In genomic region chr1:91707114-91707889, GRCh38 we compare ENCODE assay signal across 28 cellular contexts.
A peak's percentile ranks its signal among the peaks of the same experiment; 100 is the strongest.
DNase-seq lines count a peak whose midpoint lies in the region; ATAC-seq, FAIRE-seq and TF ChIP-seq lines count a peak whose summit lies in the region.
"Had no signal": no experiment of that assay in that cellular context is flagged by ENCODE, and none has a peak within 500 bp of the region (broad histone marks: within the 10 kb centered on the region; RNA-seq: fewer than 3 reads in every experiment).

No MANE protein-coding gene starts in this region.

- H3K27ac ChIP-seq in CD8-positive, alpha-beta memory T cell (ENCODE audit: low read depth, low read length): peak overlapping the region; percentile 62
- H3K27ac ChIP-seq in H1 (ENCODE audit: low read depth, low read length) (no peak overlapping the region), right atrium auricular region (peak overlapping the region; percentile 68 to 91)
- H3K27ac ChIP-seq: brain microvascular endothelial cell, SK-N-MC had no signal

- no peak overlapping the region for H3K4me2 ChIP-seq in H1 (ENCODE audit: insufficient read depth in 1 of 2, low read depth in 2 of 2, low read length in 2 of 2)
- H3K4me2 ChIP-seq: GM23338 had no signal

- H3K4ac ChIP-seq in H1 (replicated peaks; ENCODE audit: insufficient read length, low read depth, low read length): no peak overlapping the region

- no peaks in the 10 kb centered on the region for H3K4me1 ChIP-seq in CD8-positive, alpha-beta memory T cell (ENCODE audit: insufficient read depth, low read length)
- H3K4me1 ChIP-seq in H1 (replicated peaks in 1 of 4; ENCODE audit: control insufficient read depth in 3 of 4, insufficient read depth in 4 of 4, low read length in 3 of 4): peaks cover 0 to 7% (median 4%) of the 10 kb centered on the region in 4 experiments; a peak in 5 of 7 replicates
- H3K4me1 ChIP-seq in right atrium auricular region: peaks cover 3 to 42% of the 10 kb centered on the region in 2 donors

- no peak overlapping the region for H3K4me3 Mint-ChIP-seq in CD8-positive, alpha-beta memory T cell
- H3K4me3 Mint-ChIP-seq in progenitor cell of endocrine pancreas (ENCODE audit: low read depth): no peak overlapping the region
- H3K4me3 Mint-ChIP-seq: activated T-cell treated with anti-CD3 and anti-CD28 coated beads, Interleukin-2, amount 50 U/mL, for 24 hours; CD4-positive, alpha-beta T cell; GM23338; HFFc6; mesothelial cell of epicardium; naive thymus-derived CD4-positive, alpha-beta T cell had no signal

- H3K9me3 ChIP-seq in CD8-positive, alpha-beta memory T cell (ENCODE audit: low read length): no peaks in the 10 kb centered on the region
- no peaks in the 10 kb centered on the region for H3K9me3 ChIP-seq in H1 (ENCODE audit: insufficient read depth in 2 of 2, low read depth in 1 of 2, low read length in 1 of 2)
- no peaks in the 10 kb centered on the region for H3K9me3 ChIP-seq in right atrium auricular region
- no peaks in the 10 kb centered on the region for H3K9me3 ChIP-seq in MG63

- ATAC-seq in HG03025 (IDR thresholded peaks at IDR 0.05; ENCODE audit: low FRiP score, unreplicated experiment) (no peak), GM18520 (IDR thresholded peaks at IDR 0.05; ENCODE audit: unreplicated experiment) (no peak)
- ATAC-seq: left lobe of liver; naive thymus-derived CD4-positive, alpha-beta T cell had no signal

- H2BK120ac ChIP-seq in H1 (replicated peaks; ENCODE audit: low read depth, low read length): no peak overlapping the region

- TF ChIP-seq EP300 in H1 (IDR thresholded peaks at IDR 0.05; ENCODE audit: borderline replicate concordance in 1 of 2, low read depth in 2 of 2, low read length in 2 of 2): no peak

- H3K27me3 Mint-ChIP-seq in CD8-positive, alpha-beta memory T cell: no peaks in the 10 kb centered on the region
- H3K27me3 Mint-ChIP-seq in progenitor cell of endocrine pancreas: no peaks in the 10 kb centered on the region
- H3K27me3 Mint-ChIP-seq: activated T-cell treated with anti-CD3 and anti-CD28 coated beads, Interleukin-2, amount 50 U/mL, for 24 hours; CD4-positive, alpha-beta T cell; naive thymus-derived CD4-positive, alpha-beta T cell had no signal

- no peak for TF ChIP-seq POLR2A in H1 (IDR thresholded peaks at IDR 0.05; ENCODE audit: control extremely low read depth in 1 of 2, low read depth in 2 of 2, low read length in 2 of 2)

- H2AFZ ChIP-seq in H1 (ENCODE audit: low read length): no peak overlapping the region
- H2AFZ ChIP-seq: GM23338 had no signal

- H2AK5ac ChIP-seq in H1 (ENCODE audit: low read depth, low read length): no peak overlapping the region

- no peak overlapping the region for H4K8ac ChIP-seq in H1 (ENCODE audit: extremely low read depth, insufficient read depth, low read length)

- no peaks in the 10 kb centered on the region for H4K20me1 ChIP-seq in H1 (replicated peaks in 1 of 2; ENCODE audit: control insufficient read depth in 1 of 2, insufficient read depth in 2 of 2, low read length in 2 of 2)

- CTCF ChIA-PET in CD8-positive, alpha-beta memory T cell (lab: Charles Lee): interaction anchor here (0.6 to 1.9 kb wide), 2 partner anchors 52 to 195 kb away, joined by 3 to 5 read pairs; no protein-coding TSS in a partner anchor
- CTCF ChIA-PET in H1 (lab: Charles Lee; ENCODE audit: partially characterized antibody): interaction anchor here (0.6 kb wide), 1 partner anchor 210 kb away, joined by 3 read pairs; no protein-coding TSS in a partner anchor

- no peak overlapping the region for H2BK5ac ChIP-seq in H1 (ENCODE audit: low read depth, low read length)

- no peaks in the 10 kb centered on the region for H3K79me2 ChIP-seq in H1 (ENCODE audit: control insufficient read depth in 1 of 2, insufficient read depth in 2 of 2, low read length in 2 of 2)

- TF ChIP-seq CTCF in H1 (IDR thresholded peaks at IDR 0.05; ENCODE audit: control extremely low read depth in 1 of 3, insufficient read depth in 1 of 3, low read depth in 1 of 3, low read length in 3 of 3) (no peak), right atrium auricular region (IDR thresholded peaks at IDR 0.05) (no peak), progenitor cell of endocrine pancreas (IDR thresholded peaks at IDR 0.05; ENCODE audit: unreplicated experiment) (no peak)

- H3K4me1 Mint-ChIP-seq in CD8-positive, alpha-beta memory T cell: peaks cover 15 to 36% (median 23%) of the 10 kb centered on the region in 3 donors
- no peaks in the 10 kb centered on the region for H3K4me1 Mint-ChIP-seq in progenitor cell of endocrine pancreas (ENCODE audit: low read depth)

- FAIRE-seq in H1 (lab: Jason Lieb, UNC): no peak
- FAIRE-seq: A204.1 had no signal

- no peak overlapping the region for H2BK12ac ChIP-seq in H1 (ENCODE audit: low read depth, low read length)

- H3K36me3 ChIP-seq in CD8-positive, alpha-beta memory T cell (ENCODE audit: insufficient read depth, low read length): peaks cover 23% of the 10 kb centered on the region
- H3K36me3 ChIP-seq in H1 (ENCODE audit: control insufficient read depth in 2 of 4, insufficient read depth in 4 of 4, low read length in 3 of 4) (no peaks in the 10 kb centered on the region), right atrium auricular region (peaks cover 63% of the 10 kb centered on the region), MG63 (no peaks in the 10 kb centered on the region; the same call in 1 of the 2 replicates)
- H3K36me3 ChIP-seq: brain microvascular endothelial cell had no signal

- H3K27me3 ChIP-seq in CD8-positive, alpha-beta memory T cell (ENCODE audit: insufficient read depth, low read length, poor library complexity, severe bottlenecking): no peaks in the 10 kb centered on the region
- H3K27me3 ChIP-seq in H1 (replicated peaks in 1 of 4; ENCODE audit: control insufficient read depth in 3 of 4, extremely low read depth in 1 of 4, insufficient read depth in 3 of 4, low read length in 3 of 4): no peaks in the 10 kb centered on the region
- no peaks in the 10 kb centered on the region for H3K27me3 ChIP-seq in right atrium auricular region
- no peaks in the 10 kb centered on the region for H3K27me3 ChIP-seq in MG63
- H3K27me3 ChIP-seq: brain microvascular endothelial cell had no signal

- no peak overlapping the region for H2BK15ac ChIP-seq in H1 (ENCODE audit: low read length)

- no peak overlapping the region for H3K23ac ChIP-seq in H1 (ENCODE audit: insufficient read length)

- H3K27ac Mint-ChIP-seq in CD8-positive, alpha-beta memory T cell: peak overlapping the region in 4 of 8 donors; percentile 41 to 76 (median 58)
- H3K27ac Mint-ChIP-seq in progenitor cell of endocrine pancreas: peak overlapping the region; percentile 11
- H3K27ac Mint-ChIP-seq: activated T-cell treated with anti-CD3 and anti-CD28 coated beads, Interleukin-2, amount 50 U/mL, for 24 hours; CD4-positive, alpha-beta T cell; GM23338; HFFc6; mesothelial cell of epicardium had no signal

- H3K14ac ChIP-seq in H1 (ENCODE audit: insufficient read length): no peak overlapping the region

- H3K18ac ChIP-seq in H1 (ENCODE audit: extremely low read depth, low read length): no peak overlapping the region

- no peak overlapping the region for H4K91ac ChIP-seq in H1 (replicated peaks; ENCODE audit: insufficient read length, low read length)

- POLR2A ChIA-PET in CD8-positive, alpha-beta memory T cell (lab: Charles Lee): no interaction called here
- POLR2A ChIA-PET in H1 (lab: Charles Lee; ENCODE audit: partially characterized antibody): interaction anchor here (0.6 kb wide), 1 partner anchor 212 kb away, joined by 3 read pairs; no protein-coding TSS in a partner anchor

- TF ChIP-seq RAD21 in H1 (IDR thresholded peaks at IDR 0.05 in 1 of 2, conservative IDR thresholded peaks at IDR 0.05 in 1 of 2; ENCODE audit: low read depth in 2 of 2, low read length in 2 of 2): no peak

- H3K9me3 Mint-ChIP-seq in CD8-positive, alpha-beta memory T cell: no peaks in the 10 kb centered on the region
- no peaks in the 10 kb centered on the region for H3K9me3 Mint-ChIP-seq in progenitor cell of endocrine pancreas (ENCODE audit: low read depth)
- H3K9me3 Mint-ChIP-seq: activated T-cell treated with anti-CD3 and anti-CD28 coated beads, Interleukin-2, amount 50 U/mL, for 24 hours; CD4-positive, alpha-beta T cell; GM23338; HFFc6; mesothelial cell of epicardium had no signal

- no peak for DNase-seq in CD8-positive, alpha-beta memory T cell
- DNase-seq in H1 (ENCODE audit: low read depth in 1 of 2, low spot score in 2 of 2): no peak
- no peak for DNase-seq in right atrium auricular region (ENCODE audit: low spot score)
- DNase-seq in progenitor cell of endocrine pancreas (ENCODE audit: low spot score, unreplicated experiment): no peak
- no peak for DNase-seq in HCEC 1CT
- DNase-seq in MG63: no peak
- DNase-seq: activated CD4-positive, alpha-beta T cell treated with anti-CD3 and anti-CD28 coated beads, Interleukin-2, amount 50 U/mL, for 1 hour; activated CD4-positive, CD25-positive, alpha-beta regulatory T cell; activated naive CD4-positive, alpha-beta T cell; activated T-cell treated with anti-CD3 and anti-CD28 coated beads, Interleukin-2, amount 50 U/mL, for 24 hours; brain microvascular endothelial cell; CD4-positive, alpha-beta T cell; HFFc6; KG1; naive thymus-derived CD4-positive, alpha-beta T cell; NCI-H1105 treated with DMSO at 0.1 percent for 48 hours; NCI-H1930; NCI-H2171 treated with DMSO at 0.1 percent for 48 hours; NCI-H510A; stimulated activated naive CD4-positive, alpha-beta T cell treated with Interleukin-2 at 50 U/mL for 16 hours had no signal

- no peaks in the 10 kb centered on the region for H3K23me2 ChIP-seq in H1 (ENCODE audit: low read depth, low read length)

- H2BK20ac ChIP-seq in H1 (ENCODE audit: low read length): 0 out of 2 replicates have a peak overlapping the region, but pooled peaks have one; percentile 53

- no peak overlapping the region for H4K5ac ChIP-seq in H1 (ENCODE audit: insufficient read length, low read depth, low read length)

- no peak overlapping the region for H3K9ac ChIP-seq in H1 (replicated peaks in 1 of 4; ENCODE audit: extremely low read depth in 1 of 4, low read depth in 3 of 4, low read length in 3 of 4)

- H3K56ac ChIP-seq in H1 (replicated peaks; ENCODE audit: insufficient read length, low read depth, low read length): no peak overlapping the region

- 85% methylated on average over 3 of the region's 3 CpGs; no CpG with 5 or more reads in 1 of the 2 experiments for WGBS in H1 (ENCODE audit: extremely low coverage in 1 of 2, insufficient coverage in 1 of 2, insufficient read length in 1 of 2, insufficient replicate concordance in 2 of 2, low coverage in 1 of 2, low lambda C conversion rate in 2 of 2, missing lambda C conversion rate in 1 of 2), 2 experiments

- H3K79me1 ChIP-seq in H1 (ENCODE audit: low read depth, low read length): no peaks in the 10 kb centered on the region

- H3K4me3 ChIP-seq in CD8-positive, alpha-beta memory T cell (ENCODE audit: low read length): no peak overlapping the region
- no peak overlapping the region for H3K4me3 ChIP-seq in H1 (ENCODE audit: extremely low read depth in 1 of 4, insufficient read depth in 2 of 4, low read depth in 3 of 4, low read length in 4 of 4)
- H3K4me3 ChIP-seq in right atrium auricular region: no peak overlapping the region
- H3K4me3 ChIP-seq in MG63: no peak overlapping the region
- H3K4me3 ChIP-seq: GM23338, SK-N-MC, skin epidermis had no signal

- H3K36me3 Mint-ChIP-seq in CD8-positive, alpha-beta memory T cell: peaks cover 41 to 87% (median 50%) of the 10 kb centered on the region in 3 donors
- no peaks in the 10 kb centered on the region for H3K36me3 Mint-ChIP-seq in progenitor cell of endocrine pancreas (ENCODE audit: insufficient read depth)

TF ChIP-seq in H1, 55 proteins besides CTCF, POLR2A, EP300 and RAD21:
- no peak for TF ChIP-seq SRF (IDR thresholded peaks at IDR 0.05; ENCODE audit: low read depth, low read length)
